Comparison of ENCODE assay signal across 8 cellular contexts in genomic region chr6:87590989-87591388, GRCh38. TPM values are rescaled to one million over a fixed set of nuclear protein-coding genes. Genes with fewer than 3 reads are reported as not detected.
DNase-seq lines count a peak whose midpoint lies in the region; ATAC-seq and TF ChIP-seq lines count a peak whose summit lies in the region.

No MANE protein-coding gene starts in this region.

- peak overlapping the region; percentile 89 for H3K4me3 Mint-ChIP-seq in chondrocyte (ENCODE audit: unreplicated experiment)
- H3K4me3 Mint-ChIP-seq in naive thymus-derived CD4-positive, alpha-beta T cell, result peak overlapping the region; percentile 87 to 100 (median 96)

- no peaks in the 10 kb centered on the region for H3K9me3 ChIP-seq in BE2C
- no peaks in the 10 kb centered on the region for H3K9me3 ChIP-seq in naive thymus-derived CD4-positive, alpha-beta T cell (ENCODE audit: control insufficient read depth in 2 of 3, low read length in 3 of 3)

- H3K9me3 Mint-ChIP-seq in chondrocyte (ENCODE audit: low read depth), result no peaks in the 10 kb centered on the region
- H3K9me3 Mint-ChIP-seq in naive thymus-derived CD4-positive, alpha-beta T cell, result peaks cover 0 to 2% (median 0%) of the 10 kb centered on the region in 11 donors

- intact Hi-C loops in naive thymus-derived CD4-positive, alpha-beta T cell (cut with micrococcal nuclease), result loop anchor here (1.0 to 5.0 kb wide), 14 partner anchors 54 to 1948 kb away; partner anchors contain the start of genes AKIRIN2 (in 2 of the 2), PNRC1 (in 1 of the 2), RNGTT (in 1 of the 2) and SLC35A1 (in 1 of the 2)

- CTCF ChIA-PET in naive thymus-derived CD4-positive, alpha-beta T cell (lab: Charles Lee), result no interaction called here
- CTCF ChIA-PET in RWPE1 (lab: Yijun Ruan, JAX), result interaction anchor here (0.6 kb wide), 1 partner anchor 242 kb away, joined by 4 read pairs; no protein-coding TSS in a partner anchor

- peaks cover 46% of the 10 kb centered on the region for H3K4me1 Mint-ChIP-seq in chondrocyte (ENCODE audit: low read depth)
- peaks cover 41 to 75% (median 70%) of the 10 kb centered on the region in 7 donors for H3K4me1 Mint-ChIP-seq in naive thymus-derived CD4-positive, alpha-beta T cell

- no peak overlapping the region for H3K27ac Mint-ChIP-seq in chondrocyte (ENCODE audit: unreplicated experiment)
- peak overlapping the region; percentile 87 to 97 (median 95) for H3K27ac Mint-ChIP-seq in naive thymus-derived CD4-positive, alpha-beta T cell

- peaks cover 21% of the 10 kb centered on the region for H3K36me3 ChIP-seq in BE2C
- H3K36me3 ChIP-seq in naive thymus-derived CD4-positive, alpha-beta T cell (ENCODE audit: control insufficient read depth in 2 of 3, insufficient read depth in 3 of 3, low read length in 3 of 3), result peaks cover 0 to 14% (median 0%) of the 10 kb centered on the region in 3 experiments

- no peaks in the 10 kb centered on the region for H3K27me3 Mint-ChIP-seq in chondrocyte (ENCODE audit: low read depth)
- no peaks in the 10 kb centered on the region for H3K27me3 Mint-ChIP-seq in naive thymus-derived CD4-positive, alpha-beta T cell

- no peaks in the 10 kb centered on the region for H3K27me3 ChIP-seq in BE2C
- H3K27me3 ChIP-seq in naive thymus-derived CD4-positive, alpha-beta T cell (ENCODE audit: control insufficient read depth in 2 of 2, insufficient read depth in 2 of 2, low read length in 2 of 2), result no peaks in the 10 kb centered on the region

- TF ChIP-seq CTCF in BE2C (IDR thresholded peaks at IDR 0.05; ENCODE audit: low read depth, low read length) (no peak), LNCaP clone FGC (IDR thresholded peaks at IDR 0.05; ENCODE audit: control insufficient read depth, extremely low read depth, insufficient read depth) (no peak), chondrocyte (IDR thresholded peaks at IDR 0.05) (no peak), RWPE1 (conservative IDR thresholded peaks at IDR 0.05; ENCODE audit: low read depth) (no peak)

- H3K4me3 ChIP-seq in BE2C (ENCODE audit: low read depth, low read length), result peak overlapping the region; percentile 91
- peak overlapping the region; percentile 82 for H3K4me3 ChIP-seq in LNCaP clone FGC (ENCODE audit: low read depth, low read length)
- H3K4me3 ChIP-seq in naive thymus-derived CD4-positive, alpha-beta T cell (ENCODE audit: low read length), result peak overlapping the region; percentile 89

- DNase-seq in BE2C (no peak), LNCaP clone FGC (ENCODE audit: low read depth) (no peak), chondrocyte (ENCODE audit: low spot score) (no peak), RWPE1 (ENCODE audit: low spot score) (no peak), NCI-H1092 (lab: John Stamatoyannopoulos, UW) (no peak), amygdala (lab: John Stamatoyannopoulos, UW) (no peak)
- DNase-seq in naive thymus-derived CD4-positive, alpha-beta T cell, result no peak

- peaks cover 3% of the 10 kb centered on the region for H3K36me3 Mint-ChIP-seq in chondrocyte (ENCODE audit: low read depth)
- H3K36me3 Mint-ChIP-seq in naive thymus-derived CD4-positive, alpha-beta T cell, result peaks cover 0 to 19% (median 9%) of the 10 kb centered on the region in 5 donors

- POLR2A ChIA-PET in naive thymus-derived CD4-positive, alpha-beta T cell (lab: Charles Lee), result interaction anchor here (0.6 to 5.2 kb wide), 3 partner anchors 19 to 118 kb away, joined by 3 to 44 read pairs (median 3); partner anchors contain the start of genes AKIRIN2 and SLC35A1
- POLR2A ChIA-PET in RWPE1 (lab: Yijun Ruan, JAX; ENCODE audit: low non-redundant PET), result interaction anchor here (0.8 kb wide), 1 partner anchor 338 kb away, joined by 3 read pairs; no protein-coding TSS in a partner anchor

- 0 out of 2 replicates have a peak, but pooled peaks cover 2% of the 10 kb centered on the region for H3K4me1 ChIP-seq in BE2C
- peaks cover 22 to 29% of the 10 kb centered on the region in 2 donors for H3K4me1 ChIP-seq in naive thymus-derived CD4-positive, alpha-beta T cell (ENCODE audit: control insufficient read depth in 2 of 2, insufficient read depth in 2 of 2, low read length in 2 of 2)

- H3K27ac ChIP-seq in naive thymus-derived CD4-positive, alpha-beta T cell (ENCODE audit: low read depth, low read length), result peak overlapping the region; percentile 92
- no peak overlapping the region for H3K27ac ChIP-seq in RWPE1

- no peak for ATAC-seq in naive thymus-derived CD4-positive, alpha-beta T cell
- ATAC-seq in HG03521 (IDR thresholded peaks at IDR 0.05; ENCODE audit: unreplicated experiment), result no peak

RNA-seq across cellular contexts. Expression of gene ORC3, which starts 1.1 kb away (rescaled TPM):
- 40.8 TPM for polyA plus RNA-seq in BE2C (2012; ENCODE audit: insufficient read depth, insufficient read length, low read depth)
- 16.7 to 28.6 TPM (median 17.5 TPM) in 3 replicates for total RNA-seq in chondrocyte
- total RNA-seq in naive thymus-derived CD4-positive, alpha-beta T cell, result 10 to 100 TPM; 17.7 to 29.8 (median 27.6) TPM
- 10 to 100 TPM; 32.4 to 40.3 TPM for polyA plus RNA-seq in naive thymus-derived CD4-positive, alpha-beta T cell

RNA-seq across cellular contexts. Expression of gene RARS2, which starts 1.2 kb away (rescaled TPM):
- polyA plus RNA-seq in BE2C (2012; ENCODE audit: insufficient read depth, insufficient read length, low read depth), result 22.1 TPM
- 43.8 to 50.7 TPM (median 44.7 TPM) in 3 replicates for total RNA-seq in chondrocyte
- 10 to 100 TPM; 21.0 to 40.0 (median 24.2) TPM for total RNA-seq in naive thymus-derived CD4-positive, alpha-beta T cell
- polyA plus RNA-seq in naive thymus-derived CD4-positive, alpha-beta T cell, result 10 to 100 TPM; 32.3 to 37.2 TPM
